ENCODE assay signal across 8 cellular contexts in the genomic region with DNA sequence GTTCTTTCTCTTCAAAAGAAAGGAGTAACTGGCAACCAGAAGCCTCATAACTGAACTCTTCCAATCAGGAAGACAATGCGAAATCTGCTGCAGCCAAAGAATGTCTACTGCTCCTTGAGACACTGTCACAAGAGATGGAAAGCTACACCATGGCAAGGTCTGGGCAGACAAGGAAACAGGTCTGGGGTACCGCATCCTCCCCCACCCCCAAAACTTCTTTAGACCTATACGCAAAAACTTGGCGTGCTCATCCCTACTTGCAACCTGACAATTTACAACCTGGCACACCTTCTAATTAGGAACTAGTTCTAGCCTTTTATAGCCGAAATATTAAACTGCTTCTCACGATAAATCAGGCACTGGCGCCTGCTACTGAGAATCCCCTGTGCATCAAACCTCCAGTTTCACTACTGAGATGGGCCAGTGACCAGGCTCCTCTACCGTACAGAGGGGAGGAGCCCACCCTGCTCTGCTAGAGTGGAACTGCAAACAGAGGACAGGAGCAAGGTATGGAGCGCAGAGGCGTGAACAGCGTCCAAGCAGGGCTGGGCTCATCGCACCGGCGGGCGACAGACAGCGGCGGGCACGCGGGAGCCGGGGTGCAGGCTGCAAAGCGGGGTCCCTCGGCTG. TPM values are rescaled to one million over a fixed set of nuclear protein-coding genes. Genes with fewer than 3 reads are reported as not detected.
A peak's percentile ranks its signal among the peaks of the same experiment; 100 is the strongest.
DNase-seq lines count a peak whose midpoint lies in the region; ATAC-seq and TF ChIP-seq lines count a peak whose summit lies in the region.

No MANE protein-coding gene starts in this region.

- peak overlapping the region; percentile 86 for H3K27ac ChIP-seq in HUES64 (ENCODE audit: low read depth, low read length)

- H3K4me3 ChIP-seq in HUES64 (ENCODE audit: low read length) (peak overlapping the region; percentile 67), fibroblast of mammary gland (ENCODE audit: control insufficient read depth, low read depth, low read length) (peak overlapping the region; percentile 79)

- peaks cover 19% of the 10 kb centered on the region for H3K36me3 Mint-ChIP-seq in nephron progenitor cell (ENCODE audit: low read depth)

- H3K27ac Mint-ChIP-seq in nephron progenitor cell = peak overlapping the region; percentile 30

- 4% methylated on average over 22 of the region's 22 CpGs for WGBS in HUES64

- H3K27me3 ChIP-seq in HUES64 (ENCODE audit: insufficient read depth, low read length) = no peaks in the 10 kb centered on the region

- ATAC-seq in GM21717 (IDR thresholded peaks at IDR 0.05; ENCODE audit: unreplicated experiment) = peak; percentile 42

- no peaks in the 10 kb centered on the region for H3K9me3 Mint-ChIP-seq in nephron progenitor cell

- 0 out of 2 replicates have a peak, but pooled peaks cover 4% of the 10 kb centered on the region for H3K36me3 ChIP-seq in HUES64 (ENCODE audit: insufficient read depth, low read length)

- peak overlapping the region; percentile 78 for H3K9ac ChIP-seq in HUES64 (ENCODE audit: low read depth, low read length)

- H3K4me3 Mint-ChIP-seq in nephron progenitor cell = peak overlapping the region; percentile 92

- peaks cover 46% of the 10 kb centered on the region for H3K4me1 ChIP-seq in HUES64 (ENCODE audit: insufficient read depth, low read length)

- no peaks in the 10 kb centered on the region for H3K27me3 Mint-ChIP-seq in nephron progenitor cell (ENCODE audit: low read depth, poor library complexity)

- TF ChIP-seq CTCF in fibroblast of mammary gland (conservative IDR thresholded peaks at IDR 0.05; ENCODE audit: control insufficient read depth, insufficient read depth, low read depth, low read length) (no peak), nephron progenitor cell (IDR thresholded peaks at IDR 0.05) (no peak)

- peaks cover 35% of the 10 kb centered on the region for H3K4me1 Mint-ChIP-seq in nephron progenitor cell

- no peaks in the 10 kb centered on the region for H3K9me3 ChIP-seq in HUES64 (ENCODE audit: insufficient read depth, low read depth, low read length)

- DNase-seq in NCI-H1105 treated with DMSO at 0.1 percent for 48 hours (lab: John Stamatoyannopoulos, UW) (peak; percentile 45), NCI-H1105 (lab: John Stamatoyannopoulos, UW) (no peak), UCSD-AML1 (lab: John Stamatoyannopoulos, UW; ENCODE audit: unreplicated experiment) (peak; percentile 32), fibroblast of mammary gland (ENCODE audit: low read depth) (peak; percentile 41), nephron progenitor cell (peak; percentile 68), midbrain (lab: John Stamatoyannopoulos, UW) (no peak)

RNA-seq across cellular contexts. Expression of a gene that starts 0.8 kb away (rescaled TPM):
- polyA plus RNA-seq in HUES64 (2013, experiment 1 of 2) = 27.3 TPM
- 28.5 TPM for polyA plus RNA-seq in HUES64 (2013, experiment 2 of 2)

Comparison
In these comparisons a context has a peak if more than half of its experiments do, and no peak if none do; other contexts are left out.
1. DNase-seq: peak in NCI-H1105 treated with DMSO at 0.1 percent for 48 hours (single experiment), UCSD-AML1 (single experiment), fibroblast of mammary gland (single experiment) and nephron progenitor cell (single experiment); none in NCI-H1105 (single experiment) and midbrain (single experiment).